In the genomic region with DNA sequence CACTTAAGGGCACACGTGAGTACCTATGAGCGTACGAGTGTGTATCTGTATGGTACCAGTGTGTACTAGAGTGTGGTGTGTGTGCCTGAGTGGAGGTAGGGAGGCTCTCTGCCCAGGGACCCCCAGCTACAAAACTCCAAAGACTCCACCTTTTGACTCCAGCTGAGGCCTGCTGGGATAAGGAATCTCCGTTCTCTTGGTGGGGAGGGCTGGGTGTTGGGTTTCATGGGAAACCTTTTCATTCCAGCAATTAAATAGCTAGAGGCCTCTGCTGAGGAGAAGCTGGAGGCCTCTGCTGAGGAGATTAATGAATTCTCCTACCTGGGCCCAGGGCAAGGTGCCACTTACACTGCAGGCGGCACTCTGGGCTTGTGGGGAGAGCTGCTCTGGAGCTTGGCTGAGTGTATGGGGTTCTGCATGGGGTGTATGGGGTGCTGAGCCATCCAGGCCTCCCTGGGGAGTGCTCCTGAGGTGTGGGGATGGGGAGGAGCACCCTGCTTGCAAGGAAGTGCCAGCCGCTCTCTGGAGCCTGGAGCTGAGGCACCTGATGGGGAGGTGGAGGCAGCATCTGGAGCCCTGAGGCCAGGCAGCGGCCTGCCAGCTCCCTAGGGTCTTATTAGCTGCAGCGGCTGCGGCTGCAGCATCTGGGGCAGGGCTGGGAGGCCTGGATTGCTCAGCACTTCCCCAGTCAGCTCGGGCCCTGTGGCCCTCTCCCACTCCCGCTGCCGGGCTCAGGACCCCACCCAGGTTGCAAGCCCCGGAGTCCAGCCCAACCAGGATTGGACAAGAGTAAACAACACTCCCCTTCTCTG, we compare ENCODE assay signal across 14 cellular contexts. TPM values are rescaled to one million over a fixed set of nuclear protein-coding genes. Genes with fewer than 3 reads are reported as not detected.
A peak's percentile ranks its signal among the peaks of the same experiment; 100 is the strongest.
DNase-seq lines count a peak whose midpoint lies in the region; ATAC-seq and TF ChIP-seq lines count a peak whose summit lies in the region.
"Had no signal": no experiment of that assay in that cellular context is flagged by ENCODE, and none has a peak within 500 bp of the region (broad histone marks: within the 10 kb centered on the region; RNA-seq: fewer than 3 reads in every experiment).

No MANE protein-coding gene starts in this region.

- no peak for TF ChIP-seq CTCF in RWPE1 (conservative IDR thresholded peaks at IDR 0.05; ENCODE audit: low read depth)
- no peak for TF ChIP-seq CTCF in foreskin keratinocyte (conservative IDR thresholded peaks at IDR 0.05)
- no peak for TF ChIP-seq CTCF in GM13977 (IDR thresholded peaks at IDR 0.05; ENCODE audit: extremely low read depth, insufficient read depth, missing control alignments)

- no peak overlapping the region for H2BK120ac ChIP-seq in mesenchymal stem cell (ENCODE audit: low read depth, low read length)

- 47% methylated on average over 11 of the region's 13 CpGs for WGBS in mesenchymal stem cell

- POLR2A ChIA-PET in RWPE1 (lab: Yijun Ruan, JAX; ENCODE audit: low non-redundant PET): no interaction called here

- no peak overlapping the region for H2BK12ac ChIP-seq in mesenchymal stem cell (ENCODE audit: low read length in 2 of 2)

- in situ Hi-C loops in HAP-1 (cut with MboI; ENCODE audit: low sequenced_read_pairs): no loop called here
- in situ Hi-C loops in GM13977 (cut with MboI; ENCODE audit: low pct_unique_long_range_greater_than_20kb, low sequenced_read_pairs, unreplicated experiment): no loop called here

- peaks cover 63% of the 10 kb centered on the region for H3K4me1 ChIP-seq in BLaER1
- H3K4me1 ChIP-seq in HAP-1: peaks cover 17% of the 10 kb centered on the region
- H3K4me1 ChIP-seq in mesenchymal stem cell (ENCODE audit: control insufficient read depth, insufficient read depth, low read depth, low read length): peaks cover 31% of the 10 kb centered on the region
- no peaks in the 10 kb centered on the region for H3K4me1 ChIP-seq in foreskin keratinocyte

- H2AFZ ChIP-seq in mesenchymal stem cell (ENCODE audit: low read depth, low read length): no peak overlapping the region

- DNase-seq in HAP-1 (ENCODE audit: low spot score in 2 of 2) (peak; percentile 39 to 57), RWPE1 (ENCODE audit: low spot score) (no peak), mesenchymal stem cell (no peak), DMS53 treated with DMSO at 0.1 percent for 48 hours (lab: John Stamatoyannopoulos, UW; ENCODE audit: unreplicated experiment) (no peak), foreskin keratinocyte (no peak), GM13977 (ENCODE audit: low spot score) (no peak)
- DNase-seq: activated CD4-positive, alpha-beta T cell treated with anti-CD3 and anti-CD28 coated beads for 1 hour; activated naive CD4-positive, alpha-beta T cell treated with anti-CD3 and anti-CD28 coated beads, Interleukin-2, amount 50 U/mL, for 16 hours; effector memory CD8-positive, alpha-beta T cell; NCI-H748 treated with DMSO at 0.1 percent for 48 hours; RPMI8226 had no signal

- ATAC-seq in HG03342 (IDR thresholded peaks at IDR 0.05; ENCODE audit: unreplicated experiment) (no peak), foreskin keratinocyte (no peak)
- ATAC-seq: effector memory CD8-positive, alpha-beta T cell; stimulated activated memory B cell treated with anti-CD40 and anti-IgM and Interleukin-4, amounts not matched to agents 10 μg/mL and 1 μg/mL and 100 μg/mL, for 72 hours had no signal

- H4K8ac ChIP-seq in mesenchymal stem cell (ENCODE audit: low read length): peak overlapping the region; percentile 39

- H3K14ac ChIP-seq in mesenchymal stem cell (ENCODE audit: low read length in 2 of 2): no peak overlapping the region

- H3K27ac ChIP-seq in BLaER1 (peak overlapping the region; percentile 38; the same call in 1 of the 2 replicates), RWPE1 (peak overlapping the region; percentile 99), mesenchymal stem cell (ENCODE audit: low read length, poor library complexity, severe bottlenecking) (no peak overlapping the region), foreskin keratinocyte (no peak overlapping the region)

- no peak overlapping the region for H3K4ac ChIP-seq in mesenchymal stem cell (ENCODE audit: low read depth in 1 of 2, low read length in 2 of 2)

- H3K9me3 ChIP-seq in BLaER1: no peaks in the 10 kb centered on the region
- H3K9me3 ChIP-seq in HAP-1: no peaks in the 10 kb centered on the region
- H3K9me3 ChIP-seq in mesenchymal stem cell (ENCODE audit: control insufficient read depth, low read length): no peaks in the 10 kb centered on the region

- H3K4me2 ChIP-seq in BLaER1: peak overlapping the region; percentile 97
- no peak overlapping the region for H3K4me2 ChIP-seq in mesenchymal stem cell (ENCODE audit: low read length, poor library complexity, severe bottlenecking)

- H3K18ac ChIP-seq in mesenchymal stem cell (ENCODE audit: low read depth in 1 of 2, low read length in 2 of 2): peak overlapping the region in 1 of 2 experiments; percentile 41

- H2BK15ac ChIP-seq in mesenchymal stem cell (ENCODE audit: low read depth, poor library complexity, severe bottlenecking): no peak overlapping the region

- H2BK5ac ChIP-seq in mesenchymal stem cell (ENCODE audit: low read depth, low read length, poor library complexity, severe bottlenecking): no peak overlapping the region

- H2AK5ac ChIP-seq in mesenchymal stem cell (ENCODE audit: low read length, severe bottlenecking): no peak overlapping the region

- H4K91ac ChIP-seq in mesenchymal stem cell (ENCODE audit: low read length): no peak overlapping the region

- CTCF ChIA-PET in RWPE1 (lab: Yijun Ruan, JAX): interaction anchor here (0.5 to 1.1 kb wide), 3 partner anchors 16 to 330 kb away, joined by 3 to 6 read pairs (median 3); no protein-coding TSS in a partner anchor

- H3K79me1 ChIP-seq in mesenchymal stem cell (replicated peaks; ENCODE audit: low read length, poor library complexity, severe bottlenecking): peaks cover 14% of the 10 kb centered on the region

- H3K4me3 ChIP-seq in BLaER1 (no peak overlapping the region), HAP-1 (no peak overlapping the region), mesenchymal stem cell (ENCODE audit: insufficient read depth in 1 of 2, low read depth in 1 of 2, low read length in 2 of 2) (no peak overlapping the region)

- H4K20me1 ChIP-seq in BLaER1: peaks cover 77% of the 10 kb centered on the region

- H3K36me3 ChIP-seq in BLaER1: no peaks in the 10 kb centered on the region
- no peaks in the 10 kb centered on the region for H3K36me3 ChIP-seq in HAP-1 (replicated peaks)
- no peaks in the 10 kb centered on the region for H3K36me3 ChIP-seq in mesenchymal stem cell (ENCODE audit: control insufficient read depth in 1 of 2, insufficient read depth in 2 of 2, low read depth in 1 of 2, low read length in 2 of 2)

- 0 out of 2 replicates have a peak overlapping the region, but pooled peaks have one; percentile 34 for H3K9ac ChIP-seq in BLaER1
- no peak overlapping the region for H3K9ac ChIP-seq in mesenchymal stem cell (ENCODE audit: low read length)

- H3K23ac ChIP-seq in mesenchymal stem cell (ENCODE audit: low read length in 2 of 2): no peak overlapping the region

- H3K27me3 ChIP-seq in BLaER1 (no peaks in the 10 kb centered on the region), HAP-1 (ENCODE audit: low read depth) (no peaks in the 10 kb centered on the region), mesenchymal stem cell (ENCODE audit: control insufficient read depth in 1 of 2, insufficient read depth in 1 of 2, low read length in 2 of 2) (no peaks in the 10 kb centered on the region), foreskin keratinocyte (no peaks in the 10 kb centered on the region)

RNA-seq across cellular contexts. Expression of a gene that starts 4.6 kb away (rescaled TPM):
- polyA plus RNA-seq in mesenchymal stem cell (2013, experiment 1 of 2): 3.6 TPM
- polyA plus RNA-seq in mesenchymal stem cell (2013, experiment 2 of 2): 2.7 TPM
- 9.2 and 11.7 TPM in 2 replicates for total RNA-seq in foreskin keratinocyte
- polyA plus RNA-seq in foreskin keratinocyte: 6.6 and 7.4 TPM in 2 replicates

RNA-seq across cellular contexts. Expression of a gene that starts 8.1 kb away (rescaled TPM):
- 29.2 TPM for polyA plus RNA-seq in mesenchymal stem cell (2013, experiment 1 of 2)
- 28.5 TPM for polyA plus RNA-seq in mesenchymal stem cell (2013, experiment 2 of 2)
- total RNA-seq in foreskin keratinocyte: 49.9 and 57.6 TPM in 2 replicates
- polyA plus RNA-seq in foreskin keratinocyte: 41.6 and 50.5 TPM in 2 replicates

RNA-seq across cellular contexts. Expression of a gene that starts 25.1 kb away (rescaled TPM):
- polyA plus RNA-seq in mesenchymal stem cell (2013, experiment 1 of 2): 2.9 TPM
- 2.5 TPM for polyA plus RNA-seq in mesenchymal stem cell (2013, experiment 2 of 2)
- 23.0 and 37.6 TPM in 2 replicates for total RNA-seq in foreskin keratinocyte
- 19.3 and 33.1 TPM in 2 replicates for polyA plus RNA-seq in foreskin keratinocyte

RNA-seq across cellular contexts. Expression of a gene that starts 29.1 kb away (rescaled TPM):
- 23.6 TPM for polyA plus RNA-seq in mesenchymal stem cell (2013, experiment 1 of 2)
- 23.8 TPM for polyA plus RNA-seq in mesenchymal stem cell (2013, experiment 2 of 2)
- 35.1 and 38.5 TPM in 2 replicates for total RNA-seq in foreskin keratinocyte
- 43.4 and 46.5 TPM in 2 replicates for polyA plus RNA-seq in foreskin keratinocyte

RNA-seq across cellular contexts. Expression of a gene that starts 30.7 kb away (rescaled TPM):
- 5.5 TPM for polyA plus RNA-seq in mesenchymal stem cell (2013, experiment 1 of 2)
- 5.2 TPM for polyA plus RNA-seq in mesenchymal stem cell (2013, experiment 2 of 2)
- 7.5 and 8.9 TPM in 2 replicates for total RNA-seq in foreskin keratinocyte
- polyA plus RNA-seq in foreskin keratinocyte: 5.5 and 6.1 TPM in 2 replicates

Comparison
In these comparisons a context has a peak if more than half of its experiments do, and no peak if none do; other contexts are left out.
1. H3K27ac ChIP-seq: peak in BLaER1 (single experiment) and RWPE1 (single experiment); none in mesenchymal stem cell (single experiment) and foreskin keratinocyte (single experiment).
2. DNase-seq: peak in HAP-1 (2 of 2); none in RWPE1 (single experiment), mesenchymal stem cell (single experiment), DMS53 treated with DMSO at 0.1 percent for 48 hours (single experiment), foreskin keratinocyte (0 of 2) and GM13977 (single experiment).